In genomic region chr6:149938571-149939462, GRCh38 we compare ENCODE assay signal across 8 cellular contexts. TPM values are rescaled to one million over a fixed set of nuclear protein-coding genes. Genes with fewer than 3 reads are reported as not detected.
DNase-seq lines count a peak whose midpoint lies in the region; ATAC-seq and TF ChIP-seq lines count a peak whose summit lies in the region.

No MANE protein-coding gene starts in this region.

- H3F3A ChIP-seq in OCI-LY1 (ENCODE audit: insufficient read depth, low read length), result no peaks in the 10 kb centered on the region

- H3K27ac ChIP-seq in OCI-LY1 (ENCODE audit: low read depth, low read length, poor library complexity, severe bottlenecking), result no peak overlapping the region
- H3K27ac ChIP-seq in right lobe of liver, result no peak overlapping the region
- no peak overlapping the region for H3K27ac ChIP-seq in thyroid gland

- peak overlapping the region; percentile 81 for H3K4me2 ChIP-seq in OCI-LY1 (ENCODE audit: low read length)

- H4K20me1 ChIP-seq in OCI-LY1 (ENCODE audit: insufficient read depth, low read length), result no peaks in the 10 kb centered on the region

- H3K36me3 ChIP-seq in OCI-LY1 (ENCODE audit: insufficient read depth, low read length) (no peaks in the 10 kb centered on the region), right lobe of liver (no peaks in the 10 kb centered on the region), thyroid gland (no peaks in the 10 kb centered on the region)

- TF ChIP-seq POLR2A in right lobe of liver (IDR thresholded peaks at IDR 0.05), result no peak
- TF ChIP-seq POLR2A in thyroid gland (IDR thresholded peaks at IDR 0.05), result no peak

- H3K9me2 ChIP-seq in OCI-LY1 (ENCODE audit: low read depth, low read length), result no peaks in the 10 kb centered on the region

- no peak overlapping the region for H2AFZ ChIP-seq in OCI-LY1 (ENCODE audit: low read length)

- peak; percentile 21 for DNase-seq in DMS79 treated with DMSO at 0.1 percent for 48 hours (lab: John Stamatoyannopoulos, UW)
- no peak for DNase-seq in DMS79 (lab: John Stamatoyannopoulos, UW)
- no peak for DNase-seq in astrocyte of the cerebellum (ENCODE audit: low read depth)
- no peak for DNase-seq in right lobe of liver
- peak; percentile 21 to 25 for DNase-seq in thyroid gland
- no peak for DNase-seq in NCI-H2107 treated with DMSO at 0.1 percent for 48 hours (lab: John Stamatoyannopoulos, UW; ENCODE audit: unreplicated experiment)

- peak overlapping the region; percentile 62 for H3K4me3 ChIP-seq in OCI-LY1 (ENCODE audit: low read depth, low read length, poor library complexity, severe bottlenecking)
- H3K4me3 ChIP-seq in astrocyte of the cerebellum (ENCODE audit: low read depth, low read length), result peak overlapping the region; percentile 34
- peak overlapping the region; percentile 29 to 50 (median 38) for H3K4me3 ChIP-seq in right lobe of liver
- H3K4me3 ChIP-seq in thyroid gland (replicated peaks in 1 of 3), result peak overlapping the region in 2 of 3 donors; percentile 18 to 38

- no peaks in the 10 kb centered on the region for H3K79me2 ChIP-seq in OCI-LY1 (ENCODE audit: insufficient read depth, low read length)

- H3K9ac ChIP-seq in OCI-LY1 (ENCODE audit: low read length), result peak overlapping the region; percentile 38; the same call in 1 of the 2 replicates

- 3% methylated on average over 19 of the region's 59 CpGs for WGBS in right lobe of liver (ENCODE audit: insufficient coverage, low coverage, low lambda C conversion rate, missing lambda C conversion rate)
- WGBS in thyroid gland, 2 donors, result 3 to 5% methylated on average over 42 to 46 of the region's 59 CpGs

- intact Hi-C loops in right lobe of liver (cut with DNase I) (no loop called here), thyroid gland (cut with DNase I) (loop anchor here (5.0 kb wide), 1 partner anchor 128 kb away; the partner anchor contains the start of gene ULBP3)

- peak; percentile 77 for ATAC-seq in HG02623 (IDR thresholded peaks at IDR 0.05; ENCODE audit: unreplicated experiment)
- ATAC-seq in right lobe of liver, result peak in 3 of 4 donors; percentile 2 to 17 (median 8)

- TF ChIP-seq CTCF in OCI-LY1 (IDR thresholded peaks at IDR 0.05; ENCODE audit: low read length) (no peak), astrocyte of the cerebellum (IDR thresholded peaks at IDR 0.05; ENCODE audit: low read depth, low read length, missing control alignments) (no peak), right lobe of liver (IDR thresholded peaks at IDR 0.05) (no peak), thyroid gland (IDR thresholded peaks at IDR 0.05) (no peak)

- in situ Hi-C loops in astrocyte of the cerebellum (cut with HindIII; ENCODE audit: low sequenced_read_pairs), result no loop called here

- H3K27me3 ChIP-seq in OCI-LY1 (ENCODE audit: insufficient read depth, low read length), result peaks cover 11% of the 10 kb centered on the region
- peaks cover 8 to 49% of the 10 kb centered on the region in 2 donors for H3K27me3 ChIP-seq in right lobe of liver
- H3K27me3 ChIP-seq in thyroid gland, result peaks cover 26% of the 10 kb centered on the region

- peaks cover 19% of the 10 kb centered on the region for H3K4me1 ChIP-seq in OCI-LY1 (ENCODE audit: insufficient read depth, low read length, severe bottlenecking)
- peaks cover 0 to 16% (median 4%) of the 10 kb centered on the region in 4 donors for H3K4me1 ChIP-seq in right lobe of liver
- H3K4me1 ChIP-seq in thyroid gland, result peaks cover 16 to 20% of the 10 kb centered on the region in 2 donors

- H3K9me3 ChIP-seq in OCI-LY1 (ENCODE audit: low read length), result no peaks in the 10 kb centered on the region
- H3K9me3 ChIP-seq in right lobe of liver, result no peaks in the 10 kb centered on the region
- no peaks in the 10 kb centered on the region for H3K9me3 ChIP-seq in thyroid gland

RNA-seq across cellular contexts. Expression of gene ULBP2, which starts 3.0 kb away (rescaled TPM):
- total RNA-seq in right lobe of liver (1 to 10 TPM in 1 of 6 experiments, under 1 TPM in 5; 0.20 to 1.1 (median 0.26) TPM), thyroid gland (1 to 10 TPM in 1 of 4 donors, under 1 TPM in 1, not detected in 2; 0.78 to 1.5 TPM)

RNA-seq across cellular contexts. Expression of gene RAET1G, which starts 15.9 kb away (rescaled TPM):
- total RNA-seq in right lobe of liver (not detected), thyroid gland (1 to 10 TPM in 2 of 4 donors, under 1 TPM in 1, not detected in 1; 0.59 to 2.0 (median 1.6) TPM)

RNA-seq across cellular contexts. Expression of gene ULBP1, which starts 24.9 kb away (rescaled TPM):
- total RNA-seq in right lobe of liver (under 1 TPM in 5 of 6 experiments, not detected in 1; 0.07 to 0.43 (median 0.12) TPM), thyroid gland (under 1 TPM in 2 of 4 donors, not detected in 2; 0.33 to 0.46 TPM)

RNA-seq across cellular contexts. Expression of gene RAET1E, which starts 40.9 kb away (rescaled TPM):
- not detected for total RNA-seq in right lobe of liver
- 1 to 10 TPM in 1 of 4 donors, not detected in 3; 1.7 TPM for total RNA-seq in thyroid gland

Comparison
In these comparisons a context has a peak if more than half of its experiments do, and no peak if none do; other contexts are left out.
1. DNase-seq: peak in DMS79 treated with DMSO at 0.1 percent for 48 hours (single experiment) and thyroid gland (2 of 2); none in DMS79 (single experiment), astrocyte of the cerebellum (single experiment), right lobe of liver (0 of 3) and NCI-H2107 treated with DMSO at 0.1 percent for 48 hours (single experiment).
2. Peak in every context shown above with its lines, with median percentiles within 50 percentile points of each other: H3K4me3 ChIP-seq.